Comparison of ENCODE assay signal across 17 cellular contexts in genomic region chrX:147902270-147902669, GRCh38. TPM values are rescaled to one million over a fixed set of nuclear protein-coding genes. Genes with fewer than 3 reads are reported as not detected.
DNase-seq lines count a peak whose midpoint lies in the region; ATAC-seq and TF ChIP-seq lines count a peak whose summit lies in the region.
"Had no signal": no experiment of that assay in that cellular context is flagged by ENCODE, and none has a peak within 500 bp of the region (broad histone marks: within the 10 kb centered on the region; RNA-seq: fewer than 3 reads in every experiment).

No MANE protein-coding gene starts in this region.

- no peak for DNase-seq in DND-41
- no peak for DNase-seq in SK-N-MC (ENCODE audit: low read depth, low spot score)
- no peak for DNase-seq in endodermal cell
- no peak for DNase-seq in activated T-cell treated with anti-CD3 and anti-CD28 coated beads, Interleukin-2, amount 50 U/mL, for 4 hours
- DNase-seq in NCI-H1417 treated with DMSO at 0.1 percent for 48 hours (lab: John Stamatoyannopoulos, UW) = no peak
- no peak for DNase-seq in HAP-1 (ENCODE audit: low spot score in 2 of 2)
- no peak for DNase-seq in activated gamma-delta T cell (lab: John Stamatoyannopoulos, UW)
- DNase-seq: C1 segment of cervical spinal cord; Calu3; CD4-positive, alpha-beta T cell; DMS 273 treated with DMSO at 0.1 percent for 48 hours; GOT3; HCEC 1CT; HFFc6 had no signal

- H3K9me3 ChIP-seq in DND-41 (ENCODE audit: insufficient read depth, low read length, severe bottlenecking) (no peaks in the 10 kb centered on the region), SK-N-MC (ENCODE audit: low read depth, low read length) (no peaks in the 10 kb centered on the region), endodermal cell (ENCODE audit: control insufficient read depth, low read length) (no peaks in the 10 kb centered on the region), parathyroid adenoma (ENCODE audit: control insufficient read depth, low read length) (no peaks in the 10 kb centered on the region), HAP-1 (no peaks in the 10 kb centered on the region)

- no peak for ATAC-seq in DND-41 (ENCODE audit: insufficient read depth, low read depth)
- no peak for ATAC-seq in activated T-cell treated with anti-CD3 and anti-CD28 coated beads, Interleukin-2, amount 50 U/mL, for 4 hours

- H3K4me3 ChIP-seq in DND-41 (ENCODE audit: low read depth in 1 of 2, low read length in 2 of 2) (no peak overlapping the region), SK-N-MC (no peak overlapping the region), endodermal cell (ENCODE audit: low read length) (peak overlapping the region; percentile 12), parathyroid adenoma (ENCODE audit: low read depth, low read length) (no peak overlapping the region), HAP-1 (no peak overlapping the region)

- peak overlapping the region; percentile 52; the same call in 1 of the 2 replicates for H2AFZ ChIP-seq in DND-41 (ENCODE audit: low read depth, low read length)
- H2AFZ ChIP-seq in parathyroid adenoma = peak overlapping the region; percentile 33

- no peak overlapping the region for H3K4me2 ChIP-seq in DND-41 (ENCODE audit: insufficient read depth, low read length)
- no peak overlapping the region for H3K4me2 ChIP-seq in parathyroid adenoma (ENCODE audit: low read length)

- no peak overlapping the region for H3K27ac Mint-ChIP-seq in endodermal cell
- H3K27ac Mint-ChIP-seq: CD4-positive, alpha-beta T cell; HFFc6; IgD-negative memory B cell had no signal

- H3K36me3 Mint-ChIP-seq in endodermal cell (ENCODE audit: low read depth) = no peaks in the 10 kb centered on the region
- H3K36me3 Mint-ChIP-seq in activated T-cell treated with anti-CD3 and anti-CD28 coated beads, Interleukin-2, amount 50 U/mL, for 4 hours (ENCODE audit: insufficient read depth) = no peaks in the 10 kb centered on the region
- H3K36me3 Mint-ChIP-seq: IgD-negative memory B cell had no signal

- H3K9me3 Mint-ChIP-seq in endodermal cell = peaks cover 43% of the 10 kb centered on the region
- no peaks in the 10 kb centered on the region for H3K9me3 Mint-ChIP-seq in activated T-cell treated with anti-CD3 and anti-CD28 coated beads, Interleukin-2, amount 50 U/mL, for 4 hours
- H3K9me3 Mint-ChIP-seq: CD4-positive, alpha-beta T cell; HFFc6 had no signal

- H3K79me2 ChIP-seq in DND-41 (ENCODE audit: insufficient read depth, low read length) (no peaks in the 10 kb centered on the region), parathyroid adenoma (no peaks in the 10 kb centered on the region)

- 44% methylated on average over 1 of the region's 2 CpGs; no CpG with 5 or more reads in 1 of the 2 experiments for WGBS in endodermal cell (ENCODE audit: insufficient coverage in 1 of 2, insufficient read length in 1 of 2), 2 experiments

- H3K27me3 ChIP-seq in DND-41 (ENCODE audit: insufficient read depth, low read length, poor library complexity) (no peaks in the 10 kb centered on the region), endodermal cell (ENCODE audit: control insufficient read depth, insufficient read depth, low read length, poor library complexity, severe bottlenecking) (no peaks in the 10 kb centered on the region), parathyroid adenoma (ENCODE audit: control insufficient read depth, insufficient read depth, low read length) (no peaks in the 10 kb centered on the region), HAP-1 (ENCODE audit: low read depth) (no peaks in the 10 kb centered on the region)

- H3K4me1 Mint-ChIP-seq in endodermal cell = peaks cover 11% of the 10 kb centered on the region
- peaks cover 4% of the 10 kb centered on the region for H3K4me1 Mint-ChIP-seq in activated T-cell treated with anti-CD3 and anti-CD28 coated beads, Interleukin-2, amount 50 U/mL, for 4 hours (ENCODE audit: low read depth)

- no peaks in the 10 kb centered on the region for H4K20me1 ChIP-seq in DND-41 (ENCODE audit: insufficient read depth, low read length)

- H3K9ac ChIP-seq in DND-41 (ENCODE audit: low read depth, low read length) = no peak overlapping the region
- no peak overlapping the region for H3K9ac ChIP-seq in SK-N-MC (ENCODE audit: insufficient read length)
- H3K9ac ChIP-seq in endodermal cell (ENCODE audit: extremely low read depth, low read length, poor library complexity, severe bottlenecking) = no peak overlapping the region
- H3K9ac ChIP-seq in parathyroid adenoma = no peak overlapping the region

- no peaks in the 10 kb centered on the region for H3K27me3 Mint-ChIP-seq in endodermal cell (ENCODE audit: insufficient read depth)
- H3K27me3 Mint-ChIP-seq in activated T-cell treated with anti-CD3 and anti-CD28 coated beads, Interleukin-2, amount 50 U/mL, for 4 hours (ENCODE audit: low read depth) = no peaks in the 10 kb centered on the region
- H3K27me3 Mint-ChIP-seq: CD4-positive, alpha-beta T cell; IgD-negative memory B cell had no signal

- H3K27ac ChIP-seq in DND-41 (ENCODE audit: low read length) (no peak overlapping the region), SK-N-MC (peak overlapping the region; percentile 59; the same call in 1 of the 2 replicates), endodermal cell (ENCODE audit: low read depth, low read length) (no peak overlapping the region), parathyroid adenoma (no peak overlapping the region)
- H3K27ac ChIP-seq: 22Rv1 had no signal

- H3K36me3 ChIP-seq in DND-41 (ENCODE audit: insufficient read depth, low read length) = no peaks in the 10 kb centered on the region
- no peaks in the 10 kb centered on the region for H3K36me3 ChIP-seq in SK-N-MC (ENCODE audit: insufficient read depth, low read length)
- H3K36me3 ChIP-seq in endodermal cell (ENCODE audit: control insufficient read depth, insufficient read depth, low read length) = no peaks in the 10 kb centered on the region
- H3K36me3 ChIP-seq in parathyroid adenoma (ENCODE audit: control insufficient read depth, insufficient read depth, low read length) = no peaks in the 10 kb centered on the region
- H3K36me3 ChIP-seq in HAP-1 (replicated peaks) = no peaks in the 10 kb centered on the region

- H3K4me1 ChIP-seq in DND-41 (ENCODE audit: insufficient read depth, low read length) = peaks cover 9% of the 10 kb centered on the region
- no peaks in the 10 kb centered on the region for H3K4me1 ChIP-seq in endodermal cell (ENCODE audit: control insufficient read depth, insufficient read depth, low read length)
- no peaks in the 10 kb centered on the region for H3K4me1 ChIP-seq in parathyroid adenoma
- peaks cover 31% of the 10 kb centered on the region for H3K4me1 ChIP-seq in HAP-1

- in situ Hi-C loops in HAP-1 (cut with MboI; ENCODE audit: low sequenced_read_pairs) = no loop called here

- H3K4me3 Mint-ChIP-seq in endodermal cell = no peak overlapping the region
- no peak overlapping the region for H3K4me3 Mint-ChIP-seq in activated T-cell treated with anti-CD3 and anti-CD28 coated beads, Interleukin-2, amount 50 U/mL, for 4 hours
- H3K4me3 Mint-ChIP-seq: CD4-positive, alpha-beta T cell; HFFc6; IgD-negative memory B cell had no signal

- no peak for TF ChIP-seq CTCF in DND-41 (IDR thresholded peaks at IDR 0.05; ENCODE audit: borderline replicate concordance, extremely low read depth, low read length, poor library complexity, severe bottlenecking)
- TF ChIP-seq CTCF in endodermal cell (conservative IDR thresholded peaks at IDR 0.05) = no peak
- no peak for TF ChIP-seq CTCF in parathyroid adenoma (IDR thresholded peaks at IDR 0.05)

RNA-seq across cellular contexts. Expression of gene FMR1, which starts 9.4 kb away (rescaled TPM):
- total RNA-seq in endodermal cell = 10 to 100 TPM; 55.4 to 59.1 TPM
- 49.0 TPM for polyA plus RNA-seq in endodermal cell (2013, experiment 1 of 2)
- 43.7 TPM for polyA plus RNA-seq in endodermal cell (2013, experiment 2 of 2)
- total RNA-seq in activated T-cell treated with anti-CD3 and anti-CD28 coated beads, Interleukin-2, amount 50 U/mL, for 4 hours = 10 to 100 TPM; 25.5 to 26.0 (median 25.6) TPM
